Comparison of ENCODE assay signal across 10 cellular contexts in genomic region chr1:116666090-116666489, GRCh38. TPM values are rescaled to one million over a fixed set of nuclear protein-coding genes. Genes with fewer than 3 reads are reported as not detected.
DNase-seq lines count a peak whose midpoint lies in the region; ATAC-seq and TF ChIP-seq lines count a peak whose summit lies in the region.
"Had no signal": no experiment of that assay in that cellular context is flagged by ENCODE, and none has a peak within 500 bp of the region (broad histone marks: within the 10 kb centered on the region; RNA-seq: fewer than 3 reads in every experiment).

No MANE protein-coding gene starts in this region.

- no peak overlapping the region for H4K5ac ChIP-seq in H9 (ENCODE audit: insufficient read length, low read depth, low read length)

- H3K27ac ChIP-seq in H9 (ENCODE audit: insufficient read length, low read depth, low read length) (no peak overlapping the region), muscle layer of colon (ENCODE audit: low read depth, low read length) (peak overlapping the region; percentile 3)

- H3K27ac Mint-ChIP-seq in H9: no peak overlapping the region

- H3K4ac ChIP-seq in H9 (ENCODE audit: low read depth, low read length): no peak overlapping the region

- H3K27me3 Mint-ChIP-seq in H9 (ENCODE audit: low read depth): peaks cover 36% of the 10 kb centered on the region

- no peaks in the 10 kb centered on the region; the same call in 1 of the 2 replicates for H3K4me1 ChIP-seq in BE2C
- no peaks in the 10 kb centered on the region for H3K4me1 ChIP-seq in H9 (ENCODE audit: insufficient read depth, low read length)
- H3K4me1 ChIP-seq in muscle layer of colon (ENCODE audit: insufficient read depth, low read length): no peaks in the 10 kb centered on the region

- WGBS in H9 (ENCODE audit: extremely low coverage, insufficient read length, low lambda C conversion rate): no CpG with 5 or more reads among the region's 11 CpGs

- H3K9me3 Mint-ChIP-seq in H9: no peaks in the 10 kb centered on the region

- no peaks in the 10 kb centered on the region for H4K20me1 ChIP-seq in H9 (ENCODE audit: control insufficient read depth, insufficient read depth, insufficient read length)

- peaks cover 11% of the 10 kb centered on the region for H3K23me2 ChIP-seq in H9 (ENCODE audit: insufficient read length, low read depth, low read length, poor library complexity, severe bottlenecking)

- 0 out of 2 replicates have a peak, but pooled peaks cover 1% of the 10 kb centered on the region for H3K79me2 ChIP-seq in H9 (ENCODE audit: insufficient read depth, low read length)

- no peak overlapping the region for H4K8ac ChIP-seq in H9 (replicated peaks; ENCODE audit: insufficient read length, low read depth, low read length)

- peak overlapping the region; percentile 77 to 87 for H3K4me3 Mint-ChIP-seq in H9

- no peak overlapping the region for H4K91ac ChIP-seq in H9 (ENCODE audit: insufficient read length, low read depth, low read length)

- no peak overlapping the region for H3K14ac ChIP-seq in H9 (ENCODE audit: insufficient read depth, low read length)

- H3K23ac ChIP-seq in H9 (ENCODE audit: insufficient read length, low read depth, low read length): no peak overlapping the region

- no peak overlapping the region for H3T11ph ChIP-seq in H9 (ENCODE audit: low read length)

- peak overlapping the region; percentile 98 for H3K4me2 ChIP-seq in H9 (ENCODE audit: insufficient read depth, insufficient read length, low read length)

- no peak overlapping the region for H2BK12ac ChIP-seq in H9 (ENCODE audit: insufficient read length, low read depth, low read length)

- no peak overlapping the region for H2BK20ac ChIP-seq in H9 (ENCODE audit: low read depth, low read length, poor library complexity, severe bottlenecking)

- no peak overlapping the region for H2BK5ac ChIP-seq in H9 (ENCODE audit: insufficient read length, low read length)

- H3K36me3 Mint-ChIP-seq in H9 (ENCODE audit: insufficient read depth in 1 of 3, low read depth in 3 of 3): peaks cover 3 to 8% (median 5%) of the 10 kb centered on the region in 3 experiments; a peak in 6 of 7 replicates

- peak; percentile 28 for DNase-seq in BE2C
- no peak for DNase-seq in H9
- DNase-seq in choroid plexus epithelial cell (ENCODE audit: low read depth): peak; percentile 10
- no peak for DNase-seq in SK-N-DZ (ENCODE audit: low spot score)
- no peak for DNase-seq in NCI-H1436 (lab: John Stamatoyannopoulos, UW)
- DNase-seq: effector CD4-positive, alpha-beta T cell; posterior cingulate gyrus had no signal

- no peak overlapping the region for H2BK120ac ChIP-seq in H9 (ENCODE audit: low read depth, low read length, poor library complexity, severe bottlenecking)

- H3K4me1 Mint-ChIP-seq in H9: peaks cover 29 to 33% of the 10 kb centered on the region in 2 experiments

- H3K79me1 ChIP-seq in H9 (ENCODE audit: insufficient read depth, low read depth, low read length, poor library complexity, severe bottlenecking): no peaks in the 10 kb centered on the region

- no peak for TF ChIP-seq CTCF in BE2C (IDR thresholded peaks at IDR 0.05; ENCODE audit: low read depth, low read length)
- TF ChIP-seq CTCF in H9 (conservative IDR thresholded peaks at IDR 0.05): no peak
- TF ChIP-seq CTCF in choroid plexus epithelial cell (conservative IDR thresholded peaks at IDR 0.05; ENCODE audit: low read depth, low read length): no peak

- H2AFZ ChIP-seq in H9 (ENCODE audit: low read length): no peak overlapping the region

- H3K9ac ChIP-seq in H9 (ENCODE audit: extremely low read depth, insufficient read length, low read length) (no peak overlapping the region), muscle layer of colon (ENCODE audit: low read length) (no peak overlapping the region)

- H2BK15ac ChIP-seq in H9 (ENCODE audit: low read depth, low read length): no peak overlapping the region

- ATAC-seq in HG03108 (IDR thresholded peaks at IDR 0.05; ENCODE audit: unreplicated experiment) (no peak), HG02678 (IDR thresholded peaks at IDR 0.05; ENCODE audit: unreplicated experiment) (no peak)

- H3K4me3 ChIP-seq in BE2C (ENCODE audit: low read depth, low read length) (peak overlapping the region; percentile 93), choroid plexus epithelial cell (ENCODE audit: low read depth, low read length) (no peak overlapping the region), muscle layer of colon (ENCODE audit: low read depth in 1 of 2, low read length in 2 of 2) (peak overlapping the region; percentile 71 to 82)

- no peak overlapping the region for H3K18ac ChIP-seq in H9 (ENCODE audit: insufficient read length, low read depth, low read length)

- H3K56ac ChIP-seq in H9 (ENCODE audit: insufficient read length, low read depth, low read length): no peak overlapping the region

- H3K9me3 ChIP-seq in BE2C: no peaks in the 10 kb centered on the region
- no peaks in the 10 kb centered on the region for H3K9me3 ChIP-seq in H9 (ENCODE audit: control insufficient read depth, low read depth, low read length)
- no peaks in the 10 kb centered on the region for H3K9me3 ChIP-seq in muscle layer of colon (ENCODE audit: low read length)

- no peaks in the 10 kb centered on the region for H3K36me3 ChIP-seq in BE2C
- H3K36me3 ChIP-seq in muscle layer of colon (ENCODE audit: insufficient read depth, low read length): no peaks in the 10 kb centered on the region

- H3K27me3 ChIP-seq in BE2C (no peaks in the 10 kb centered on the region), H9 (ENCODE audit: insufficient read depth, low read length) (no peaks in the 10 kb centered on the region; the same call in 1 of the 2 replicates), muscle layer of colon (ENCODE audit: control insufficient read depth in 1 of 2, insufficient read depth in 2 of 2, low read length in 2 of 2) (no peaks in the 10 kb centered on the region)

- no peak overlapping the region for H2AK5ac ChIP-seq in H9 (ENCODE audit: insufficient read length, low read length)

RNA-seq across cellular contexts. Expression of gene IGSF3, which starts 1.4 kb away (rescaled TPM):
- polyA plus RNA-seq in BE2C (2012; ENCODE audit: insufficient read depth, insufficient read length, low read depth): 91.6 TPM
- total RNA-seq in H9 (2021): 18.6 and 19.1 TPM in 2 replicates
- polyA plus RNA-seq in SK-N-DZ (2014; cell fraction: cytosol; rRNA removed): 40.4 and 43.8 TPM in 2 replicates
- polyA plus RNA-seq in SK-N-DZ (2014; cell fraction: nucleus; rRNA removed): 32.5 and 37.6 TPM in 2 replicates

Comparison
In these comparisons a context has a peak if more than half of its experiments do, and no peak if none do; other contexts are left out.
1. DNase-seq: peak in BE2C (single experiment) and choroid plexus epithelial cell (single experiment); none in H9 (single experiment), SK-N-DZ (single experiment) and NCI-H1436 (single experiment).